Comparison of ENCODE assay signal across 6 cellular contexts in the genomic region with DNA sequence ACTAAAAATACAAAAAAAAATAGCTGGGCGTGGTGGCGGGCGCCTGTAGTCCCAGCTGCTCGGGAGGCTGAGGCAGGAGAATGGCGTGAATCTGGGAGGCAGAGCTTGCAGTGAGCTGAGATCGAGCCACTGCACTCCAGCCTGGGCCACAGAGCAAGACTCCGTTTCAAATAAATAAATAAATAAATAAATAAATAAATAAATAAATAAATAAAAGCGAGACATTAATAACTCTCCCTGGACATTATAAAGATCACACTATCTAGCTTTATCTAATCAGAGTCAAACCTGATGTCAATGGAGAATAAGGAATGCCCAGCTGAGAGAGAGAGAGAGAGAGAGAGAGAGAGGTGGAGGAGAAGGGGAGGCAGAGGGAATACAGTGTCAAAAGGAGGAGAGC.
A peak's percentile ranks its signal among the peaks of the same experiment; 100 is the strongest.
DNase-seq lines count a peak whose midpoint lies in the region; ATAC-seq, FAIRE-seq and TF ChIP-seq lines count a peak whose summit lies in the region.
"Not testable (repeated sequence)": the region's sequence is repeated elsewhere in the genome, so short reads cannot be mapped to it uniquely, and the experiment has no call there.

No MANE protein-coding gene starts in this region.

- H3K36me3 Mint-ChIP-seq in progenitor cell of endocrine pancreas (ENCODE audit: insufficient read depth) = not testable (repeated sequence)

- H3K27me3 ChIP-seq in IMR-90 (ENCODE audit: control insufficient read depth, insufficient read depth, low read length); RWPE2 (ENCODE audit: insufficient read depth, poor library complexity, severe bottlenecking); foreskin keratinocyte: not testable (repeated sequence)

- H3K9me3 ChIP-seq in A549; HEK293 (ENCODE audit: control insufficient read depth, insufficient read depth, low read depth, low read length); IMR-90 (ENCODE audit: control insufficient read depth, insufficient read depth, low read length); RWPE2 (ENCODE audit: severe bottlenecking): not testable (repeated sequence)

- H4K91ac ChIP-seq in IMR-90 (ENCODE audit: insufficient read depth, low read depth, low read length) = not testable (repeated sequence)

- H3K23ac ChIP-seq in IMR-90 (ENCODE audit: low read depth, low read length) = not testable (repeated sequence)

- not testable (repeated sequence) for H2AFZ ChIP-seq in IMR-90 (replicated peaks; ENCODE audit: low read length, poor library complexity)

- peaks cover 22 to 45% of the 10 kb centered on the region in 2 experiments for H3K79me1 ChIP-seq in IMR-90 (ENCODE audit: low read depth in 1 of 2, low read length in 2 of 2)

- peak overlapping the region; percentile 60 for H3K18ac ChIP-seq in IMR-90 (ENCODE audit: low read depth, low read length)

- BruUV-seq in IMR-90 (replicated peaks; lab: Mats Ljungman, UMichigan) = not testable (repeated sequence)

- WGBS in A549 (ENCODE audit: missing lambda C conversion rate) = 70% methylated on average over 8 of the region's 8 CpGs
- WGBS in IMR-90 (ENCODE audit: extremely low coverage in 2 of 2, insufficient read length in 1 of 2), 2 experiments = no CpG with 5 or more reads among the region's 8 CpGs

- H3K4me1 ChIP-seq in A549; HEK293 (ENCODE audit: control insufficient read depth, insufficient read depth, low read length): not testable (repeated sequence)
- H3K4me1 ChIP-seq in IMR-90 (ENCODE audit: control insufficient read depth, insufficient read depth, low read length) = peaks cover 16% of the 10 kb centered on the region
- peaks cover 22% of the 10 kb centered on the region for H3K4me1 ChIP-seq in RWPE2 (ENCODE audit: insufficient read depth, poor library complexity, severe bottlenecking)
- peaks cover 14% of the 10 kb centered on the region for H3K4me1 ChIP-seq in foreskin keratinocyte

- peak overlapping the region; percentile 14 for H3K27ac Mint-ChIP-seq in progenitor cell of endocrine pancreas

- FAIRE-seq in A549 (lab: Jason Lieb, UNC) = not testable (repeated sequence)

- peaks cover 20% of the 10 kb centered on the region for H3K4me1 Mint-ChIP-seq in progenitor cell of endocrine pancreas (ENCODE audit: low read depth)

- H2BK120ac ChIP-seq in IMR-90 (ENCODE audit: low read depth, low read length) = peak overlapping the region; percentile 32

- peak overlapping the region; percentile 81 for H2BK20ac ChIP-seq in IMR-90 (ENCODE audit: low read depth, low read length)

- H2AK9ac ChIP-seq in IMR-90 (replicated peaks; ENCODE audit: low read depth, low read length, poor library complexity) = not testable (repeated sequence)

- intact Hi-C loops in IMR-90 (cut with micrococcal nuclease) = not testable (repeated sequence)

- H4K20me1 ChIP-seq in IMR-90 (ENCODE audit: insufficient read depth, low read length) = not testable (repeated sequence)

- in situ Hi-C loops in IMR-90 (cut with MboI; ENCODE audit: low sequenced_read_pairs) = not testable (repeated sequence)

- H3K9ac ChIP-seq in IMR-90 (ENCODE audit: low read depth, low read length) = not testable (repeated sequence)

- H3K27me3 Mint-ChIP-seq in progenitor cell of endocrine pancreas = not testable (repeated sequence)

- H4K5ac ChIP-seq in IMR-90 (ENCODE audit: low read depth, low read length) = peak overlapping the region; percentile 84

- H3K4ac ChIP-seq in IMR-90 (ENCODE audit: low read depth, low read length) = peak overlapping the region; percentile 25; the same call in 1 of the 2 replicates

- H2BK5ac ChIP-seq in IMR-90 (ENCODE audit: low read depth, low read length, poor library complexity, severe bottlenecking) = not testable (repeated sequence)

- not testable (repeated sequence) for H3K4me3 Mint-ChIP-seq in progenitor cell of endocrine pancreas (ENCODE audit: low read depth)

- TF ChIP-seq POLR2A in A549 (IDR thresholded peaks at IDR 0.05; ENCODE audit: low read length); IMR-90 (IDR thresholded peaks at IDR 0.05; ENCODE audit: low read depth, low read length): not testable (repeated sequence)

- peak overlapping the region; percentile 42; the same call in 1 of the 3 replicates for H2BK15ac ChIP-seq in IMR-90 (ENCODE audit: low read depth, low read length)

- peak overlapping the region in 1 of 2 experiments; percentile 35; a peak in 2 of 4 replicates for H4K8ac ChIP-seq in IMR-90 (ENCODE audit: low read depth in 2 of 2, low read length in 2 of 2)

- not testable (repeated sequence) for H3K27ac ChIP-seq in A549; HEK293 (ENCODE audit: extremely low read depth, low read depth, low read length); IMR-90 (ENCODE audit: insufficient read depth, low read length)
- H3K27ac ChIP-seq in RWPE2 (ENCODE audit: poor library complexity, severe bottlenecking) = peak overlapping the region; percentile 90
- peak overlapping the region; percentile 91 for H3K27ac ChIP-seq in foreskin keratinocyte

- H2AK5ac ChIP-seq in IMR-90 (ENCODE audit: low read depth, low read length) = peak overlapping the region; percentile 53; the same call in 1 of the 2 replicates

- not testable (repeated sequence) for H3K9me1 ChIP-seq in IMR-90 (ENCODE audit: insufficient read depth, low read length)

- H3K56ac ChIP-seq in IMR-90 (ENCODE audit: extremely low read depth, insufficient read depth, low read length) = not testable (repeated sequence)

- not testable (repeated sequence) for DNase-seq in A549 (ENCODE audit: low read depth in 1 of 2, low spot score in 1 of 2); IMR-90; RWPE2 (ENCODE audit: low spot score); foreskin keratinocyte; progenitor cell of endocrine pancreas (ENCODE audit: low spot score, unreplicated experiment)

- TF ChIP-seq RAD21 in A549 (conservative IDR thresholded peaks at IDR 0.05 in 1 of 2, IDR thresholded peaks at IDR 0.05 in 1 of 2); IMR-90 (IDR thresholded peaks at IDR 0.05; ENCODE audit: low read length): not testable (repeated sequence)

- TF ChIP-seq EP300 in A549 (IDR thresholded peaks at IDR 0.05) = not testable (repeated sequence)

- not testable (repeated sequence) for H3K36me3 ChIP-seq in HEK293 (ENCODE audit: control insufficient read depth in 2 of 2, insufficient read depth in 1 of 2, low read length in 2 of 2); IMR-90 (ENCODE audit: control insufficient read depth, insufficient read depth, low read length); RWPE2 (ENCODE audit: low read depth)

- 0 out of 2 replicates have a peak overlapping the region, but pooled peaks have one; percentile 32 for H3K14ac ChIP-seq in IMR-90 (replicated peaks; ENCODE audit: low read depth, low read length)

- not testable (repeated sequence) for H3K9me3 Mint-ChIP-seq in progenitor cell of endocrine pancreas (ENCODE audit: low read depth)

- not testable (repeated sequence) for TF ChIP-seq CTCF in A549 (IDR thresholded peaks at IDR 0.05); HEK293 (tag by site-specific recombination; IDR thresholded peaks at IDR 0.05); IMR-90 (conservative IDR thresholded peaks at IDR 0.05; ENCODE audit: low read depth, low read length); RWPE2 (IDR thresholded peaks at IDR 0.05; ENCODE audit: poor library complexity, severe bottlenecking); foreskin keratinocyte (conservative IDR thresholded peaks at IDR 0.05); progenitor cell of endocrine pancreas (IDR thresholded peaks at IDR 0.05; ENCODE audit: unreplicated experiment)

- not testable (repeated sequence) for H3K4me2 ChIP-seq in A549; IMR-90 (ENCODE audit: low read depth, low read length)

- ATAC-seq in A549; IMR-90 (ENCODE audit: low read depth); RWPE2 (ENCODE audit: low read depth); foreskin keratinocyte: not testable (repeated sequence)

- dilution Hi-C loops in IMR-90 (cut with HindIII; ENCODE audit: low sequenced_read_pairs, unreplicated experiment) = not testable (repeated sequence)

- H3K4me3 ChIP-seq in A549; HEK293 (ENCODE audit: low read depth, low read length); IMR-90 (ENCODE audit: insufficient read depth, low read depth, low read length); RWPE2 (ENCODE audit: severe bottlenecking): not testable (repeated sequence)

- CTCF ChIA-PET in A549 (lab: Yijun Ruan, JAX); IMR-90 (lab: Yijun Ruan, JAX): not testable (repeated sequence)
- CTCF ChIA-PET in HEK293 (lab: Yijun Ruan, JAX) = interaction anchor here (0.7 kb wide), 1 partner anchor 1272 kb away, joined by 3 read pairs; no protein-coding TSS in a partner anchor

- POLR2A ChIA-PET in A549 (lab: Yijun Ruan, JAX); HEK293 (lab: Yijun Ruan, JAX); IMR-90 (lab: Charles Lee; ENCODE audit: unreplicated experiment): not testable (repeated sequence)

TF ChIP-seq in A549, 52 proteins besides CTCF, POLR2A, EP300 and RAD21:
- peak; percentile 50 for TF ChIP-seq ZC3H11A (IDR thresholded peaks at IDR 0.05)

TF ChIP-seq in HEK293, 187 proteins besides CTCF, POLR2A, EP300 and RAD21 (continues in another document):
- TF ChIP-seq ZNF266 (tag by site-specific recombination; IDR thresholded peaks at IDR 0.05; ENCODE audit: low read depth) = 0 out of 2 replicates have a peak, but pooled peaks have one; percentile 26
